In genomic region chrX:7985568-7985967, GRCh38 we compare ENCODE assay signal across 17 cellular contexts. TPM values are rescaled to one million over a fixed set of nuclear protein-coding genes. Genes with fewer than 3 reads are reported as not detected.
DNase-seq lines count a peak whose midpoint lies in the region; ATAC-seq lines count a peak whose summit lies in the region.
"Had no signal": no experiment of that assay in that cellular context is flagged by ENCODE, and none has a peak within 500 bp of the region (broad histone marks: within the 10 kb centered on the region; RNA-seq: fewer than 3 reads in every experiment).

No MANE protein-coding gene starts in this region.

- no peaks in the 10 kb centered on the region for H3K9me3 Mint-ChIP-seq in activated T-cell treated with anti-CD3 and anti-CD28 coated beads, Interleukin-2, amount 50 U/mL, for 24 hours

- no peaks in the 10 kb centered on the region for H3K4me1 Mint-ChIP-seq in activated T-cell treated with anti-CD3 and anti-CD28 coated beads, Interleukin-2, amount 50 U/mL, for 24 hours (ENCODE audit: low read depth)
- H3K4me1 Mint-ChIP-seq: CD4-positive, CD25-positive, alpha-beta regulatory T cell had no signal

- peaks cover 5% of the 10 kb centered on the region for H3K27me3 Mint-ChIP-seq in activated T-cell treated with anti-CD3 and anti-CD28 coated beads, Interleukin-2, amount 50 U/mL, for 24 hours
- H3K27me3 Mint-ChIP-seq: CD4-positive, CD25-positive, alpha-beta regulatory T cell had no signal

- no peaks in the 10 kb centered on the region for H3K36me3 Mint-ChIP-seq in activated T-cell treated with anti-CD3 and anti-CD28 coated beads, Interleukin-2, amount 50 U/mL, for 24 hours (ENCODE audit: low read depth)
- H3K36me3 Mint-ChIP-seq: CD4-positive, CD25-positive, alpha-beta regulatory T cell had no signal

- DNase-seq in EH (ENCODE audit: low read depth) (peak; percentile 49), M059J (ENCODE audit: low read depth) (peak; percentile 63), astrocyte of the hippocampus (ENCODE audit: low read depth, low spot score) (peak; percentile 9), glomerular visceral epithelial cell (ENCODE audit: extremely low spot score) (peak; percentile 45), GM19240 (ENCODE audit: insufficient read length, low spot score) (no peak)
- no peak for DNase-seq in activated T-cell treated with anti-CD3 and anti-CD28 coated beads, Interleukin-2, amount 50 U/mL, for 24 hours
- DNase-seq: Calu3; CD4-positive, CD25-positive, alpha-beta regulatory T cell; GF-D8; HCEC 1CT; NCI-H1436 treated with DMSO at 0.1 percent for 48 hours; NCI-H2081; NCI-H69; Right ventricle myocardium superior; SK-N-SH had no signal

- no peak for ATAC-seq in GM18907 (IDR thresholded peaks at IDR 0.05; ENCODE audit: unreplicated experiment)
- ATAC-seq in HG03469 (IDR thresholded peaks at IDR 0.05; ENCODE audit: unreplicated experiment): no peak

- H3K4me3 Mint-ChIP-seq in activated T-cell treated with anti-CD3 and anti-CD28 coated beads, Interleukin-2, amount 50 U/mL, for 24 hours: no peak overlapping the region

- H3K27ac Mint-ChIP-seq in activated T-cell treated with anti-CD3 and anti-CD28 coated beads, Interleukin-2, amount 50 U/mL, for 24 hours: no peak overlapping the region
- H3K27ac Mint-ChIP-seq: CD4-positive, CD25-positive, alpha-beta regulatory T cell had no signal

RNA-seq across cellular contexts. Expression of gene PNPLA4, which starts 58.4 kb away (rescaled TPM):
- total RNA-seq in M059J (2014; rRNA removed; shearing (Covaris generic)): 10.3 and 15.1 TPM in 2 replicates

Comparison
In these comparisons a context has a peak if more than half of its experiments do, and no peak if none do; other contexts are left out.
1. DNase-seq: peak in EH (single experiment), M059J (single experiment), astrocyte of the hippocampus (single experiment) and glomerular visceral epithelial cell (single experiment); none in activated T-cell treated with anti-CD3 and anti-CD28 coated beads, Interleukin-2, amount 50 U/mL, for 24 hours (single experiment) and GM19240 (single experiment).